1 cellular context compared by ENCODE assay signal in the genomic region with DNA sequence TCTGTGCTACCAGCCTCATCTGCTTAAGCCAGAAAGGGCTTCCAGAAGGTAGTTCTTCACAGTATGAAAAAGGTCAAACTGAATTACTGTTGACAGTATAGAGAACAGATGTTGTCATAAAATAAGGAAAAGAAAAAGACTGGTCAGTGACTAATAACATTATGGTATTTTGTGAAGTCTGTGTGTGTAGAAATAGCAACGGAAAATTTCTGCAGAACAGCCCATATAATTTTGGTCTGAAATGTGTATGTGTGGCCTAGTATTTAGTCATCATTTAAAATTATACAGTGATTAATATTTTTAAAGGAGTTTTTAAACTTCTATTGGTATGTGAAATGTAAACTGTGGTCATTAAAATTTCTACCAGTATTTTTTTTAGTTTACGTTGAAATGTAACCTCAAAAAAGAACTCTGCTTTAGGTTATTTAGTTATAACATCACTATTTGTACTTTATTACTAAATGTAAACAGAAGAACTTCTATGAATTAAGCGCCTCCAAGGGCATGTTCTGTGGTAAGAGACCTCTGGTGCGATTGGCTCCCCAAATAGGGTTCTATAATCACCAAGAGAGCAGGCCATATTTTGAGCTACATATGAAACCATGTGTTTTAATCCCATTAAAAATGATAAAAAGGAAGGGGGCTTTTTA.
TF ChIP-seq lines count a peak whose summit lies in the region.

No MANE protein-coding gene starts in this region.

TF ChIP-seq in HepG2, 621 proteins besides CTCF, POLR2A, EP300 and RAD21:
- TF ChIP-seq, protein P1, sequence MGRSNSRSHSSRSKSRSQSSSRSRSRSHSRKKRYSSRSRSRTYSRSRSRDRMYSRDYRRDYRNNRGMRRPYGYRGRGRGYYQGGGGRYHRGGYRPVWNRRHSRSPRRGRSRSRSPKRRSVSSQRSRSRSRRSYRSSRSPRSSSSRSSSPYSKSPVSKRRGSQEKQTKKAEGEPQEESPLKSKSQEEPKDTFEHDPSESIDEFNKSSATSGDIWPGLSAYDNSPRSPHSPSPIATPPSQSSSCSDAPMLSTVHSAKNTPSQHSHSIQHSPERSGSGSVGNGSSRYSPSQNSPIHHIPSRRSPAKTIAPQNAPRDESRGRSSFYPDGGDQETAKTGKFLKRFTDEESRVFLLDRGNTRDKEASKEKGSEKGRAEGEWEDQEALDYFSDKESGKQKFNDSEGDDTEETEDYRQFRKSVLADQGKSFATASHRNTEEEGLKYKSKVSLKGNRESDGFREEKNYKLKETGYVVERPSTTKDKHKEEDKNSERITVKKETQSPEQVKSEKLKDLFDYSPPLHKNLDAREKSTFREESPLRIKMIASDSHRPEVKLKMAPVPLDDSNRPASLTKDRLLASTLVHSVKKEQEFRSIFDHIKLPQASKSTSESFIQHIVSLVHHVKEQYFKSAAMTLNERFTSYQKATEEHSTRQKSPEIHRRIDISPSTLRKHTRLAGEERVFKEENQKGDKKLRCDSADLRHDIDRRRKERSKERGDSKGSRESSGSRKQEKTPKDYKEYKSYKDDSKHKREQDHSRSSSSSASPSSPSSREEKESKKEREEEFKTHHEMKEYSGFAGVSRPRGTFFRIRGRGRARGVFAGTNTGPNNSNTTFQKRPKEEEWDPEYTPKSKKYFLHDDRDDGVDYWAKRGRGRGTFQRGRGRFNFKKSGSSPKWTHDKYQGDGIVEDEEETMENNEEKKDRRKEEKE (IDR thresholded peaks at IDR 0.05): no peak
- no peak for TF ChIP-seq NFATC3 (CRISPR knock-in tag; IDR thresholded peaks at IDR 0.05)
- TF ChIP-seq, protein P2, sequence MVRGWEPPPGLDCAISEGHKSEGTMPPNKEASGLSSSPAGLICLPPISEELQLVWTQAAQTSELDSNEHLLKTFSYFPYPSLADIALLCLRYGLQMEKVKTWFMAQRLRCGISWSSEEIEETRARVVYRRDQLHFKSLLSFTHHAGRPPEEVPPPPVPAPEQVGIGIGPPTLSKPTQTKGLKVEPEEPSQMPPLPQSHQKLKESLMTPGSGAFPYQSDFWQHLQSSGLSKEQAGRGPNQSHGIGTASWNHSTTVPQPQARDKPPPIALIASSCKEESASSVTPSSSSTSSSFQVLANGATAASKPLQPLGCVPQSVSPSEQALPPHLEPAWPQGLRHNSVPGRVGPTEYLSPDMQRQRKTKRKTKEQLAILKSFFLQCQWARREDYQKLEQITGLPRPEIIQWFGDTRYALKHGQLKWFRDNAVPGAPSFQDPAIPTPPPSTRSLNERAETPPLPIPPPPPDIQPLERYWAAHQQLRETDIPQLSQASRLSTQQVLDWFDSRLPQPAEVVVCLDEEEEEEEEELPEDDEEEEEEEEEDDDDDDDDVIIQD (CRISPR knock-in tag; IDR thresholded peaks at IDR 0.05; ENCODE audit: low read depth): no peak
- no peak for TF ChIP-seq ZFP90 (CRISPR knock-in tag; IDR thresholded peaks at IDR 0.05; ENCODE audit: borderline replicate concordance)
- TF ChIP-seq, protein P3, sequence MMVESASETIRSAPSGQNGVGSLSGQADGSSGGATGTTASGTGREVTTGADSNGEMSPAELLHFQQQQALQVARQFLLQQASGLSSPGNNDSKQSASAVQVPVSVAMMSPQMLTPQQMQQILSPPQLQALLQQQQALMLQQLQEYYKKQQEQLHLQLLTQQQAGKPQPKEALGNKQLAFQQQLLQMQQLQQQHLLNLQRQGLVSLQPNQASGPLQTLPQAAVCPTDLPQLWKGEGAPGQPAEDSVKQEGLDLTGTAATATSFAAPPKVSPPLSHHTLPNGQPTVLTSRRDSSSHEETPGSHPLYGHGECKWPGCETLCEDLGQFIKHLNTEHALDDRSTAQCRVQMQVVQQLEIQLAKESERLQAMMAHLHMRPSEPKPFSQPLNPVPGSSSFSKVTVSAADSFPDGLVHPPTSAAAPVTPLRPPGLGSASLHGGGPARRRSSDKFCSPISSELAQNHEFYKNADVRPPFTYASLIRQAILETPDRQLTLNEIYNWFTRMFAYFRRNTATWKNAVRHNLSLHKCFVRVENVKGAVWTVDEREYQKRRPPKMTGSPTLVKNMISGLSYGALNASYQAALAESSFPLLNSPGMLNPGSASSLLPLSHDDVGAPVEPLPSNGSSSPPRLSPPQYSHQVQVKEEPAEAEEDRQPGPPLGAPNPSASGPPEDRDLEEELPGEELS (CRISPR knock-in tag; IDR thresholded peaks at IDR 0.05): no peak
- TF ChIP-seq MAFF (IDR thresholded peaks at IDR 0.05; ENCODE audit: low read depth, low read length): no peak
- no peak for TF ChIP-seq TSC22D2 (CRISPR knock-in tag; IDR thresholded peaks at IDR 0.05; ENCODE audit: borderline replicate concordance)
- TF ChIP-seq TARDBP (CRISPR knock-in tag; IDR thresholded peaks at IDR 0.05): no peak
- TF ChIP-seq HIVEP1 (CRISPR knock-in tag; IDR thresholded peaks at IDR 0.05): no peak
- TF ChIP-seq ZNF775 (CRISPR knock-in tag; IDR thresholded peaks at IDR 0.05; ENCODE audit: borderline replicate concordance): no peak
- TF ChIP-seq ZNF546 (CRISPR knock-in tag; conservative IDR thresholded peaks at IDR 0.05): no peak
- TF ChIP-seq ZNF333 (CRISPR knock-in tag; IDR thresholded peaks at IDR 0.05; ENCODE audit: borderline replicate concordance): no peak
- TF ChIP-seq, protein P4, sequence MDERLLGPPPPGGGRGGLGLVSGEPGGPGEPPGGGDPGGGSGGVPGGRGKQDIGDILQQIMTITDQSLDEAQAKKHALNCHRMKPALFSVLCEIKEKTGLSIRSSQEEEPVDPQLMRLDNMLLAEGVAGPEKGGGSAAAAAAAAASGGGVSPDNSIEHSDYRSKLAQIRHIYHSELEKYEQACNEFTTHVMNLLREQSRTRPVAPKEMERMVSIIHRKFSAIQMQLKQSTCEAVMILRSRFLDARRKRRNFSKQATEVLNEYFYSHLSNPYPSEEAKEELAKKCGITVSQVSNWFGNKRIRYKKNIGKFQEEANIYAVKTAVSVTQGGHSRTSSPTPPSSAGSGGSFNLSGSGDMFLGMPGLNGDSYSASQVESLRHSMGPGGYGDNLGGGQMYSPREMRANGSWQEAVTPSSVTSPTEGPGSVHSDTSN (CRISPR knock-in tag; IDR thresholded peaks at IDR 0.05): no peak
- TF ChIP-seq, protein P5, sequence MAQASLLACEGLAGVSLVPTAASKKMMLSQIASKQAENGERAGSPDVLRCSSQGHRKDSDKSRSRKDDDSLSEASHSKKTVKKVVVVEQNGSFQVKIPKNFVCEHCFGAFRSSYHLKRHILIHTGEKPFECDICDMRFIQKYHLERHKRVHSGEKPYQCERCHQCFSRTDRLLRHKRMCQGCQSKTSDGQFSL (CRISPR knock-in tag; IDR thresholded peaks at IDR 0.05): no peak
- TF ChIP-seq KDM3A (CRISPR knock-in tag; IDR thresholded peaks at IDR 0.05; ENCODE audit: low read depth): no peak
- no peak for TF ChIP-seq HNRNPL (IDR thresholded peaks at IDR 0.05; ENCODE audit: low read depth, low read length)
- TF ChIP-seq GATAD1 (CRISPR knock-in tag; IDR thresholded peaks at IDR 0.05): no peak
- TF ChIP-seq, protein P6, sequence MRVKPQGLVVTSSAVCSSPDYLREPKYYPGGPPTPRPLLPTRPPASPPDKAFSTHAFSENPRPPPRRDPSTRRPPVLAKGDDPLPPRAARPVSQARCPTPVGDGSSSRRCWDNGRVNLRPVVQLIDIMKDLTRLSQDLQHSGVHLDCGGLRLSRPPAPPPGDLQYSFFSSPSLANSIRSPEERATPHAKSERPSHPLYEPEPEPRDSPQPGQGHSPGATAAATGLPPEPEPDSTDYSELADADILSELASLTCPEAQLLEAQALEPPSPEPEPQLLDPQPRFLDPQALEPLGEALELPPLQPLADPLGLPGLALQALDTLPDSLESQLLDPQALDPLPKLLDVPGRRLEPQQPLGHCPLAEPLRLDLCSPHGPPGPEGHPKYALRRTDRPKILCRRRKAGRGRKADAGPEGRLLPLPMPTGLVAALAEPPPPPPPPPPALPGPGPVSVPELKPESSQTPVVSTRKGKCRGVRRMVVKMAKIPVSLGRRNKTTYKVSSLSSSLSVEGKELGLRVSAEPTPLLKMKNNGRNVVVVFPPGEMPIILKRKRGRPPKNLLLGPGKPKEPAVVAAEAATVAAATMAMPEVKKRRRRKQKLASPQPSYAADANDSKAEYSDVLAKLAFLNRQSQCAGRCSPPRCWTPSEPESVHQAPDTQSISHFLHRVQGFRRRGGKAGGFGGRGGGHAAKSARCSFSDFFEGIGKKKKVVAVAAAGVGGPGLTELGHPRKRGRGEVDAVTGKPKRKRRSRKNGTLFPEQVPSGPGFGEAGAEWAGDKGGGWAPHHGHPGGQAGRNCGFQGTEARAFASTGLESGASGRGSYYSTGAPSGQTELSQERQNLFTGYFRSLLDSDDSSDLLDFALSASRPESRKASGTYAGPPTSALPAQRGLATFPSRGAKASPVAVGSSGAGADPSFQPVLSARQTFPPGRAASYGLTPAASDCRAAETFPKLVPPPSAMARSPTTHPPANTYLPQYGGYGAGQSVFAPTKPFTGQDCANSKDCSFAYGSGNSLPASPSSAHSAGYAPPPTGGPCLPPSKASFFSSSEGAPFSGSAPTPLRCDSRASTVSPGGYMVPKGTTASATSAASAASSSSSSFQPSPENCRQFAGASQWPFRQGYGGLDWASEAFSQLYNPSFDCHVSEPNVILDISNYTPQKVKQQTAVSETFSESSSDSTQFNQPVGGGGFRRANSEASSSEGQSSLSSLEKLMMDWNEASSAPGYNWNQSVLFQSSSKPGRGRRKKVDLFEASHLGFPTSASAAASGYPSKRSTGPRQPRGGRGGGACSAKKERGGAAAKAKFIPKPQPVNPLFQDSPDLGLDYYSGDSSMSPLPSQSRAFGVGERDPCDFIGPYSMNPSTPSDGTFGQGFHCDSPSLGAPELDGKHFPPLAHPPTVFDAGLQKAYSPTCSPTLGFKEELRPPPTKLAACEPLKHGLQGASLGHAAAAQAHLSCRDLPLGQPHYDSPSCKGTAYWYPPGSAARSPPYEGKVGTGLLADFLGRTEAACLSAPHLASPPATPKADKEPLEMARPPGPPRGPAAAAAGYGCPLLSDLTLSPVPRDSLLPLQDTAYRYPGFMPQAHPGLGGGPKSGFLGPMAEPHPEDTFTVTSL (CRISPR knock-in tag; IDR thresholded peaks at IDR 0.05; ENCODE audit: borderline replicate concordance): no peak
TF ChIP-seq in HepG2: peak in this region for 0.
